Comparison of ENCODE assay signal across 11 cellular contexts in the genomic region with DNA sequence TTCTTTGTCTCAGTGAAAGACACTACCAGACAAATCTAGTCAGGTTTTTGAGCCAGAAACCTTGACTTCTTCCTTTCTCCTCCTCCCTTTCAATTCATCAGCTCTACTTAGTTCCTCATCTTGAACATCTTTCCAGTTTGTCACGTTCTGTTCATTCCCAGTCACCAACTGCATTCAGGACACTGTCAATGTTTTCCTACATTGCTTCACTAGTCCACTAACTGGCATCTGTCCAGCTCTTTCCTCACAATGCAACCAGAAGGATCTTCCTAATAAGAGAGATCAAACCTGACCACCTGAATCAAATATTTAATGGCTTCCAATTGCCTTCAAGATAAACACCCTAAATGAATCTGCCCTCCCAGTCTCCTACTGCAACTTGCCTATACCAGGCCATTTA. TPM values are rescaled to one million over a fixed set of nuclear protein-coding genes. Genes with fewer than 3 reads are reported as not detected.
A peak's percentile ranks its signal among the peaks of the same experiment; 100 is the strongest.
DNase-seq lines count a peak whose midpoint lies in the region; ATAC-seq and TF ChIP-seq lines count a peak whose summit lies in the region.
"Had no signal": no experiment of that assay in that cellular context is flagged by ENCODE, and none has a peak within 500 bp of the region (broad histone marks: within the 10 kb centered on the region; RNA-seq: fewer than 3 reads in every experiment).

No MANE protein-coding gene starts in this region.

- H3K27me3 Mint-ChIP-seq in stimulated activated naive CD8-positive, alpha-beta T cell treated with anti-CD3 and anti-CD28 coated beads, Interleukin-15, amount 100 ng/mL, for 72 hours: peaks cover 18% of the 10 kb centered on the region

- no peaks in the 10 kb centered on the region for H3K4me1 Mint-ChIP-seq in stimulated activated naive CD8-positive, alpha-beta T cell treated with anti-CD3 and anti-CD28 coated beads, Interleukin-15, amount 100 ng/mL, for 72 hours
- H3K4me1 Mint-ChIP-seq: natural killer cell had no signal

- H3K9me3 ChIP-seq in esophagus muscularis mucosa (no peaks in the 10 kb centered on the region), muscle layer of colon (ENCODE audit: low read length) (no peaks in the 10 kb centered on the region)

- no peaks in the 10 kb centered on the region for H3K9me3 Mint-ChIP-seq in stimulated activated naive CD8-positive, alpha-beta T cell treated with anti-CD3 and anti-CD28 coated beads, Interleukin-15, amount 100 ng/mL, for 72 hours
- H3K9me3 Mint-ChIP-seq: natural killer cell had no signal

- intact Hi-C loops in esophagus muscularis mucosa (cut with DNase I): no loop called here

- H3K4me3 ChIP-seq in esophagus muscularis mucosa (peak overlapping the region in 3 of 4 donors; percentile 17 to 47 (median 18)), muscle layer of colon (ENCODE audit: low read depth in 1 of 2, low read length in 2 of 2) (peak overlapping the region in 1 of 2 donors; percentile 26)

- H3K4me3 Mint-ChIP-seq in stimulated activated naive CD8-positive, alpha-beta T cell treated with anti-CD3 and anti-CD28 coated beads, Interleukin-15, amount 100 ng/mL, for 72 hours: no peak overlapping the region
- H3K4me3 Mint-ChIP-seq: natural killer cell had no signal

- H3K36me3 ChIP-seq in esophagus muscularis mucosa (no peaks in the 10 kb centered on the region), muscle layer of colon (ENCODE audit: insufficient read depth, low read length) (no peaks in the 10 kb centered on the region)

- H3K4me1 ChIP-seq in esophagus muscularis mucosa (peaks cover 32 to 97% (median 96%) of the 10 kb centered on the region in 4 donors), muscle layer of colon (ENCODE audit: insufficient read depth, low read length) (peaks cover 55% of the 10 kb centered on the region)

- TF ChIP-seq POLR2A in esophagus muscularis mucosa (IDR thresholded peaks at IDR 0.05; ENCODE audit: low read depth): no peak

- no peak overlapping the region for H3K27ac Mint-ChIP-seq in stimulated activated naive CD8-positive, alpha-beta T cell treated with anti-CD3 and anti-CD28 coated beads, Interleukin-15, amount 100 ng/mL, for 72 hours
- H3K27ac Mint-ChIP-seq: natural killer cell had no signal

- TF ChIP-seq CTCF in esophagus muscularis mucosa (IDR thresholded peaks at IDR 0.05) (no peak), GM20000 (IDR thresholded peaks at IDR 0.05; ENCODE audit: extremely low read depth, missing control alignments) (no peak)

- H3K27me3 ChIP-seq in esophagus muscularis mucosa: no peaks in the 10 kb centered on the region
- H3K27me3 ChIP-seq in muscle layer of colon (ENCODE audit: control insufficient read depth in 1 of 2, insufficient read depth in 2 of 2, low read length in 2 of 2): no peaks in the 10 kb centered on the region

- WGBS in esophagus muscularis mucosa: 45% methylated on average over 1 of the region's 1 CpG

- DNase-seq in AG20443 (ENCODE audit: low spot score) (peak; percentile 28), NCI-H2029 treated with DMSO at 0.1 percent for 48 hours (lab: John Stamatoyannopoulos, UW) (peak; percentile 39), esophagus muscularis mucosa (ENCODE audit: extremely low spot score) (no peak), GM20000 (ENCODE audit: low spot score) (no peak), iPS-NIHi11 (ENCODE audit: low spot score) (no peak), OCI-M1 (lab: John Stamatoyannopoulos, UW) (no peak)
- no peak for DNase-seq in stimulated activated naive CD8-positive, alpha-beta T cell treated with anti-CD3 and anti-CD28 coated beads, Interleukin-15, amount 100 ng/mL, for 72 hours
- DNase-seq: natural killer cell; NK-92 treated with Interleukin-12 subunit alpha and Interleukin-12 subunit beta, amount 100 ng/mL, for 24 hours; stimulated activated CD4-positive, alpha-beta T cell treated with anti-CD3 and anti-CD28 coated beads, Interleukin-15, amount 100 ng/mL, for 24 hours had no signal

- peak overlapping the region; percentile 83 to 87 (median 86) for H3K27ac ChIP-seq in esophagus muscularis mucosa (replicated peaks in 1 of 4)
- H3K27ac ChIP-seq in muscle layer of colon (ENCODE audit: low read depth, low read length): peak overlapping the region; percentile 82

- peak overlapping the region; percentile 23 for H3K9ac ChIP-seq in muscle layer of colon (ENCODE audit: low read length)

- TF ChIP-seq EP300 in esophagus muscularis mucosa (IDR thresholded peaks at IDR 0.05): no peak

- no peak for ATAC-seq in stimulated activated naive CD8-positive, alpha-beta T cell treated with anti-CD3 and anti-CD28 coated beads, Interleukin-15, amount 100 ng/mL, for 72 hours
- ATAC-seq: natural killer cell had no signal

RNA-seq across cellular contexts. Expression of gene SYNPO2, which starts 52.5 kb away (rescaled TPM):
- total RNA-seq in esophagus muscularis mucosa: 1,000 to 10,000 TPM; 2,073 to 2,783 (median 2,517) TPM

Comparison
In these comparisons a context has a peak if more than half of its experiments do, and no peak if none do; other contexts are left out.
1. DNase-seq: peak in AG20443 (single experiment) and NCI-H2029 treated with DMSO at 0.1 percent for 48 hours (single experiment); none in esophagus muscularis mucosa (single experiment), stimulated activated naive CD8-positive, alpha-beta T cell treated with anti-CD3 and anti-CD28 coated beads, Interleukin-15, amount 100 ng/mL, for 72 hours (0 of 2), GM20000 (single experiment), iPS-NIHi11 (single experiment) and OCI-M1 (single experiment).